In the genomic region with DNA sequence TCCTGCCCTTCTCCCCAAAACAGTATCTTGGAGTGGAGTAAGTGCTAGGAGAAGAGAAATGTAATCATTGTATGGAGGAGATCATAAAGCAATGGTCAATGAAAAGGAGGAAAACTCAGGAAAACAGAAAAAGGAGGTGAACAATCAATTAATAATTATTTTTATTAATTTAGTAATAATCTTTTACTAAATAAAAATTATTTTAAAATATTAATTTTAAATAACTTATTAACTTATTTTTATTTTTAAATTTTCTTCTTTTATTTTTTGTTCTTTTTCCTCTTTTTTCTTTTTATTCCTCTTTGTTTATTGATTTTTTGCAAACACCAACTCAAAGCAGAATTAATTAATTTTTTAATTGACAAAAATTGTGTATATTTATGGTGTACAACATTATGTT, we compare ENCODE assay signal across 24 cellular contexts.
"Had no signal": no experiment of that assay in that cellular context is flagged by ENCODE, and none has a peak within 500 bp of the region (broad histone marks: within the 10 kb centered on the region; RNA-seq: fewer than 3 reads in every experiment).

No MANE protein-coding gene starts in this region.

- H3K36me3 Mint-ChIP-seq: activated CD8-positive, alpha-beta memory T cell treated with anti-CD3 and anti-CD28 coated beads, Interleukin-2, amount 10 ng/mL, durations not matched to agents 7 days and 5 days; activated naive CD4-positive, alpha-beta T cell treated with anti-CD3 and anti-CD28 coated beads, Interleukin-2, amount 10 ng/mL, durations not matched to agents 7 days and 5 days; activated naive CD8-positive, alpha-beta T cell treated with anti-CD3 and anti-CD28 coated beads for 36 hours had no signal

- ATAC-seq: activated CD8-positive, alpha-beta memory T cell treated with anti-CD3 and anti-CD28 coated beads, Interleukin-2, amount 10 ng/mL, durations not matched to agents 7 days and 5 days; activated T-cell treated with anti-CD3 and anti-CD28 coated beads, Interleukin-2, amount 50 U/mL, for 4 hours; activated T-helper 17 cell treated with anti-CD3 and anti-CD28 coated beads, Interleukin-2, amount 50 U/mL, for 72 hours had no signal

- H3K36me3 ChIP-seq: brain microvascular endothelial cell, Peyer's patch had no signal

- H3K4me3 ChIP-seq: Peyer's patch had no signal

- H3K4me1 Mint-ChIP-seq: activated B cell treated with CpG ODN at 0.5 μM for 24 hours; activated CD4-positive, alpha-beta T cell treated with anti-CD3 and anti-CD28 coated beads, Interleukin-2, amount 10 ng/mL, durations not matched to agents 24 days and 14 days; activated CD8-positive, alpha-beta memory T cell treated with anti-CD3 and anti-CD28 coated beads, Interleukin-2, amount 10 ng/mL, durations not matched to agents 7 days and 5 days; activated naive CD4-positive, alpha-beta T cell treated with anti-CD3 and anti-CD28 coated beads, Interleukin-2, amount 10 ng/mL, durations not matched to agents 7 days and 5 days; activated naive CD8-positive, alpha-beta T cell treated with anti-CD3 and anti-CD28 coated beads for 36 hours; activated T-helper 17 cell treated with anti-CD3 and anti-CD28 coated beads, Interleukin-2, amount 50 U/mL, for 72 hours had no signal

- H3K9me3 ChIP-seq: Peyer's patch had no signal

- H3K27ac Mint-ChIP-seq: activated B cell treated with CpG ODN at 0.5 μM for 24 hours; activated CD4-positive, alpha-beta T cell treated with anti-CD3 and anti-CD28 coated beads, Interleukin-2, amount 10 ng/mL, durations not matched to agents 24 days and 14 days; activated CD8-positive, alpha-beta memory T cell treated with anti-CD3 and anti-CD28 coated beads, Interleukin-2, amount 10 ng/mL, durations not matched to agents 7 days and 5 days; activated naive CD4-positive, alpha-beta T cell treated with anti-CD3 and anti-CD28 coated beads, Interleukin-2, amount 10 ng/mL, durations not matched to agents 7 days and 5 days; activated naive CD8-positive, alpha-beta T cell treated with anti-CD3 and anti-CD28 coated beads for 36 hours; activated T-helper 17 cell treated with anti-CD3 and anti-CD28 coated beads, Interleukin-2, amount 50 U/mL, for 72 hours; T-helper 1 cell treated with Interleukin-12 subunit alpha and Interleukin-12 subunit beta and Interleukin-4 antibody, amounts not matched to agents 30 μg/mL and 1 μg/mL, for 36 hours had no signal

- H3K27me3 ChIP-seq: brain microvascular endothelial cell, Peyer's patch had no signal

- H3K27ac ChIP-seq: brain microvascular endothelial cell, Peyer's patch had no signal

- H3K4me3 Mint-ChIP-seq: activated B cell treated with CpG ODN at 0.5 μM for 24 hours; activated CD4-positive, alpha-beta T cell treated with anti-CD3 and anti-CD28 coated beads, Interleukin-2, amount 10 ng/mL, durations not matched to agents 24 days and 14 days; activated CD8-positive, alpha-beta memory T cell treated with anti-CD3 and anti-CD28 coated beads, Interleukin-2, amount 10 ng/mL, durations not matched to agents 7 days and 5 days; activated naive CD4-positive, alpha-beta T cell treated with anti-CD3 and anti-CD28 coated beads, Interleukin-2, amount 10 ng/mL, durations not matched to agents 7 days and 5 days; activated naive CD8-positive, alpha-beta T cell treated with anti-CD3 and anti-CD28 coated beads for 36 hours; activated T-cell treated with anti-CD3 and anti-CD28 coated beads, Interleukin-2, amount 50 U/mL, for 4 hours; activated T-helper 17 cell treated with anti-CD3 and anti-CD28 coated beads, Interleukin-2, amount 50 U/mL, for 72 hours; T-helper 1 cell treated with Interleukin-12 subunit alpha and Interleukin-12 subunit beta and Interleukin-4 antibody, amounts not matched to agents 30 μg/mL and 1 μg/mL, for 36 hours had no signal

- H3K4me1 ChIP-seq: Peyer's patch had no signal

- H3K9me3 Mint-ChIP-seq: activated B cell treated with CpG ODN at 0.5 μM for 24 hours; activated naive CD4-positive, alpha-beta T cell treated with anti-CD3 and anti-CD28 coated beads, Interleukin-2, amount 10 ng/mL, durations not matched to agents 7 days and 5 days; activated naive CD8-positive, alpha-beta T cell treated with anti-CD3 and anti-CD28 coated beads for 36 hours; activated T-cell treated with anti-CD3 and anti-CD28 coated beads, Interleukin-2, amount 50 U/mL, for 4 hours; activated T-helper 17 cell treated with anti-CD3 and anti-CD28 coated beads, Interleukin-2, amount 50 U/mL, for 72 hours; T-helper 1 cell treated with Interleukin-12 subunit alpha and Interleukin-12 subunit beta and Interleukin-4 antibody, amounts not matched to agents 30 μg/mL and 1 μg/mL, for 36 hours had no signal

- DNase-seq: activated B cell treated with CpG ODN at 0.5 μM for 24 hours; activated CD4-positive, alpha-beta T cell treated with anti-CD3 and anti-CD28 coated beads for 1 hour; activated CD4-positive, alpha-beta T cell treated with anti-CD3 and anti-CD28 coated beads, Interleukin-2, amount 10 ng/mL, durations not matched to agents 24 days and 14 days; activated CD4-positive, alpha-beta T cell treated with anti-CD3 and anti-CD28 coated beads, Interleukin-2, amount 50 U/mL, for 48 hours; activated CD8-positive, alpha-beta memory T cell treated with anti-CD3 and anti-CD28 coated beads, Interleukin-2, amount 10 ng/mL, durations not matched to agents 7 days and 5 days; activated gamma-delta T cell treated with Interleukin-2 at 50 U/mL for 16 hours; activated naive CD4-positive, alpha-beta T cell treated with anti-CD3 and anti-CD28 coated beads, Interleukin-2, amount 10 ng/mL, durations not matched to agents 7 days and 5 days; activated naive CD8-positive, alpha-beta T cell treated with anti-CD3 and anti-CD28 coated beads for 36 hours; activated T-cell treated with anti-CD3 and anti-CD28 coated beads, Interleukin-2, amount 50 U/mL, for 4 hours; brain microvascular endothelial cell; IMR-90; KBM-7; NCI-H1092; NCI-H1417; NCI-H2029; NCI-H2107; NCI-H2171 treated with DMSO at 0.1 percent for 48 hours; NCI-H226; NCI-H82; NK-92 treated with Interleukin-12 subunit alpha and Interleukin-12 subunit beta, amount 100 ng/mL, for 24 hours; Peyer's patch; SHP77 had no signal
